24 cellular contexts compared by ENCODE assay signal in the genomic region with DNA sequence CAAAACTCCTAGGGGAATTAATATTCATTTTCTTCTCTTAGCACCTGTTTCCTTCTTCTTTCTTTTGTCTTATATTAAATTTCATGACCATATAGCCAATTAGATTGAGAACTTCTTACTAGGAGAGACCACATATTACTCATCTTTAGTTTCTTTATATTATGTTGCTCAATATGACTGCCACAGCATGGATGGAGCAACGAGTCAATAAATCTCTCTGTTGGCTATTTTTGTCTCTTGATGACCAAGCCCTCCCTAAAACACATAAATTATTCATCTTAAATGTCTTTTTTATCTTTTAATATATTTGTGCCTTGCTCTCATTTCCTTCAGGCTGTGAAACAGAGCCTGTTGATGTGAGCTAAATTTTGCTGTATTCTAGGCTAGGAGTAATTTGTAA.
DNase-seq lines count a peak whose midpoint lies in the region; ATAC-seq and TF ChIP-seq lines count a peak whose summit lies in the region.
"Had no signal": no experiment of that assay in that cellular context is flagged by ENCODE, and none has a peak within 500 bp of the region (broad histone marks: within the 10 kb centered on the region; RNA-seq: fewer than 3 reads in every experiment).

No MANE protein-coding gene starts in this region.

- DNase-seq in MCF 10A (ENCODE audit: unreplicated experiment) (peak; percentile 71), breast epithelium (ENCODE audit: low spot score in 2 of 2) (no peak), RKO (ENCODE audit: low spot score) (peak; percentile 7), fibroblast of peridontal ligament (ENCODE audit: extremely low read depth) (peak; percentile 78), cerebellar nuclear complex (lab: John Stamatoyannopoulos, UW) (no peak), NCI-H2196 treated with DMSO at 0.1 percent for 48 hours (lab: John Stamatoyannopoulos, UW; ENCODE audit: unreplicated experiment) (no peak), sciatic nerve (ENCODE audit: low spot score) (no peak)
- DNase-seq: 8988T; activated B cell treated with CpG ODN at 0.5 μM for 24 hours; activated CD8-positive, alpha-beta memory T cell treated with anti-CD3 and anti-CD28 coated beads for 24 hours; activated gamma-delta T cell treated with Interleukin-2 at 50 U/mL for 16 hours; aorta; CD8-positive, alpha-beta memory T cell; cortex of kidney; Karpas-422; left ventricle myocardium inferior; NCI-H1930; NCI-H524; small intestine had no signal

- H3K27me3 Mint-ChIP-seq in MCF 10A (ENCODE audit: insufficient read depth, unreplicated experiment) = no peaks in the 10 kb centered on the region
- H3K27me3 Mint-ChIP-seq: activated B cell treated with CpG ODN at 0.5 μM for 24 hours; CD8-positive, alpha-beta memory T cell had no signal

- no peak for ATAC-seq in HG03196 (IDR thresholded peaks at IDR 0.05; ENCODE audit: unreplicated experiment)
- no peak for ATAC-seq in sciatic nerve
- ATAC-seq: Panc1 had no signal

- no TSS peak for BruUV-seq in MCF 10A (replicated peaks; lab: Mats Ljungman, UMichigan)

- CTCF ChIA-PET in MCF 10A (lab: Yijun Ruan, JAX) = no interaction called here

- no peak overlapping the region for H3K4me3 ChIP-seq in breast epithelium
- H3K4me3 ChIP-seq: left ventricle myocardium inferior, tibial nerve had no signal

- H3K9me3 Mint-ChIP-seq in MCF 10A (ENCODE audit: unreplicated experiment) = peaks cover 12% of the 10 kb centered on the region

- H3K36me3 Mint-ChIP-seq in MCF 10A (ENCODE audit: insufficient read depth, unreplicated experiment) = no peaks in the 10 kb centered on the region
- H3K36me3 Mint-ChIP-seq: CD8-positive, alpha-beta memory T cell had no signal

- peaks cover 18% of the 10 kb centered on the region for H3K4me1 Mint-ChIP-seq in MCF 10A (ENCODE audit: insufficient read depth, unreplicated experiment)
- H3K4me1 Mint-ChIP-seq: activated B cell treated with CpG ODN at 0.5 μM for 24 hours; CD8-positive, alpha-beta memory T cell had no signal

- intact Hi-C loops in MCF 10A (cut with micrococcal nuclease) = no loop called here
- intact Hi-C loops in breast epithelium (cut with DNase I; ENCODE audit: low total_unique reads) = no loop called here
- intact Hi-C loops in sciatic nerve (cut with DNase I) = no loop called here

- no peak overlapping the region for H3K4me3 Mint-ChIP-seq in MCF 10A (ENCODE audit: unreplicated experiment)
- H3K4me3 Mint-ChIP-seq: activated B cell treated with CpG ODN at 0.5 μM for 24 hours; CD8-positive, alpha-beta memory T cell had no signal

- H3K9me3 ChIP-seq in breast epithelium = peaks cover 3 to 6% of the 10 kb centered on the region in 2 donors

- no peak overlapping the region for H3K27ac ChIP-seq in breast epithelium
- H3K27ac ChIP-seq: HL-60, left ventricle myocardium inferior, parathyroid adenoma had no signal

- no peak for TF ChIP-seq POLR2A in breast epithelium (IDR thresholded peaks at IDR 0.05)

- POLR2A ChIA-PET in MCF 10A (lab: Yijun Ruan, JAX) = interaction anchor here (0.7 to 0.9 kb wide), 2 partner anchors 36 to 141 kb away, joined by 3 read pairs; no protein-coding TSS in a partner anchor

- no peaks in the 10 kb centered on the region for H3K4me1 ChIP-seq in breast epithelium
- H3K4me1 ChIP-seq: left ventricle myocardium inferior, parathyroid adenoma had no signal

- H3K27me3 ChIP-seq in breast epithelium = no peaks in the 10 kb centered on the region
- H3K27me3 ChIP-seq: tibial nerve had no signal

- no peaks in the 10 kb centered on the region for H3K36me3 ChIP-seq in breast epithelium
- H3K36me3 ChIP-seq: left ventricle myocardium inferior, tibial nerve had no signal

- TF ChIP-seq CTCF in MCF 10A (IDR thresholded peaks at IDR 0.05; ENCODE audit: unreplicated experiment) (no peak), breast epithelium (IDR thresholded peaks at IDR 0.05) (no peak)

- H3K27ac Mint-ChIP-seq in MCF 10A (ENCODE audit: low read depth, unreplicated experiment) = no peak overlapping the region
- H3K27ac Mint-ChIP-seq: activated B cell treated with CpG ODN at 0.5 μM for 24 hours; CD8-positive, alpha-beta memory T cell had no signal

Comparison
In these comparisons a context has a peak if more than half of its experiments do, and no peak if none do; other contexts are left out.
1. DNase-seq: peak in MCF 10A (single experiment), RKO (single experiment) and fibroblast of peridontal ligament (single experiment); none in breast epithelium (0 of 2), cerebellar nuclear complex (0 of 2), NCI-H2196 treated with DMSO at 0.1 percent for 48 hours (single experiment) and sciatic nerve (single experiment).